14 cellular contexts compared by ENCODE assay signal in the genomic region with DNA sequence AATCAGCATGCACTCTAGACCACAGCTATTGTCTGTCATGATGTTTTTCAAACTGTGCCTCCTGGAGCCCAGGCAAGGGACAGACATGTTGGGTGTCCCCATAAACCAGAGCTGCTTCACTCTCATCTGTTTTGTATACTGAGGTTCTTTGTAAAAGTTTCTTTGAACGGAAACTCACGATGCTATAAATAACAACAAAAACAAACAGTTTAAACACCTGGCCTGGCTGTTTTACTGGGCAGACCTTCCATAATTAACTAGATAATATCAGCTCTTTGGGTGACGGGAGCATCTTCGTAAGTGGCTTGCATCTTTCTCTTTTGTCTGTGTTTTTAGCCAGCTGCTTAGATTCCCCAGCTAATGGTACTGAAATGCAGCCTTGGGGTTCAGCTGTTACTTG.
DNase-seq lines count a peak whose midpoint lies in the region; ATAC-seq and TF ChIP-seq lines count a peak whose summit lies in the region.
"Had no signal": no experiment of that assay in that cellular context is flagged by ENCODE, and none has a peak within 500 bp of the region (broad histone marks: within the 10 kb centered on the region; RNA-seq: fewer than 3 reads in every experiment).

No MANE protein-coding gene starts in this region.

- DNase-seq in Peyer's patch: no peak
- DNase-seq in activated T-cell treated with anti-CD3 and anti-CD28 coated beads, Interleukin-2, amount 50 U/mL, for 4 hours: no peak
- DNase-seq in endodermal cell: no peak
- no peak for DNase-seq in HUDEP-2 (lab: John Stamatoyannopoulos, UW; ENCODE audit: unreplicated experiment in 76 of 76)
- DNase-seq: activated CD4-positive, alpha-beta T cell treated with anti-CD3 and anti-CD28 coated beads, Interleukin-2, amount 50 U/mL, for 4 hours; activated naive CD8-positive, alpha-beta T cell treated with anti-CD3 and anti-CD28 coated beads, Interleukin-2, amount 50 U/mL, for 24 hours; heart right ventricle; NCI-H345 had no signal

- H3K4me1 Mint-ChIP-seq in activated T-cell treated with anti-CD3 and anti-CD28 coated beads, Interleukin-2, amount 50 U/mL, for 4 hours (ENCODE audit: low read depth): peaks cover 17% of the 10 kb centered on the region
- no peaks in the 10 kb centered on the region for H3K4me1 Mint-ChIP-seq in endodermal cell

- TF ChIP-seq CTCF in SU-DHL-6 (IDR thresholded peaks at IDR 0.05; ENCODE audit: insufficient read depth, low read length, poor library complexity, severe bottlenecking) (no peak), Peyer's patch (IDR thresholded peaks at IDR 0.05) (no peak), endodermal cell (conservative IDR thresholded peaks at IDR 0.05) (no peak)

- H3K9ac ChIP-seq in SU-DHL-6 (ENCODE audit: low read length): no peak overlapping the region
- no peak overlapping the region for H3K9ac ChIP-seq in endodermal cell (ENCODE audit: extremely low read depth, low read length, poor library complexity, severe bottlenecking)

- no peaks in the 10 kb centered on the region for H3K9me2 ChIP-seq in SU-DHL-6 (replicated peaks; ENCODE audit: insufficient read depth, low read length)

- H3K79me2 ChIP-seq in SU-DHL-6 (ENCODE audit: insufficient read depth, low read length): no peaks in the 10 kb centered on the region

- H3K4me3 Mint-ChIP-seq in activated T-cell treated with anti-CD3 and anti-CD28 coated beads, Interleukin-2, amount 50 U/mL, for 4 hours: no peak overlapping the region
- no peak overlapping the region for H3K4me3 Mint-ChIP-seq in endodermal cell
- H3K4me3 Mint-ChIP-seq: activated naive CD8-positive, alpha-beta T cell treated with anti-CD3 and anti-CD28 coated beads, Interleukin-2, amount 50 U/mL, for 24 hours had no signal

- no peaks in the 10 kb centered on the region for H3K27me3 ChIP-seq in SU-DHL-6 (ENCODE audit: low read length)
- no peaks in the 10 kb centered on the region for H3K27me3 ChIP-seq in Peyer's patch
- no peaks in the 10 kb centered on the region for H3K27me3 ChIP-seq in endodermal cell (ENCODE audit: control insufficient read depth, insufficient read depth, low read length, poor library complexity, severe bottlenecking)
- H3K27me3 ChIP-seq: heart right ventricle had no signal

- 87 to 94% methylated on average over 3 to 4 of the region's 4 CpGs for WGBS in endodermal cell (ENCODE audit: insufficient coverage in 1 of 2, insufficient read length in 1 of 2), 2 experiments

- ATAC-seq in GM18870 (IDR thresholded peaks at IDR 0.05; ENCODE audit: unreplicated experiment): peak; percentile 53
- peak; percentile 56 for ATAC-seq in GM21576 (IDR thresholded peaks at IDR 0.05; ENCODE audit: unreplicated experiment)
- ATAC-seq in HG03196 (IDR thresholded peaks at IDR 0.05; ENCODE audit: unreplicated experiment): peak; percentile 44
- ATAC-seq in activated T-cell treated with anti-CD3 and anti-CD28 coated beads, Interleukin-2, amount 50 U/mL, for 4 hours: no peak
- ATAC-seq: activated naive CD8-positive, alpha-beta T cell treated with anti-CD3 and anti-CD28 coated beads, Interleukin-2, amount 50 U/mL, for 24 hours; heart right ventricle had no signal

- no peaks in the 10 kb centered on the region for H3K9me3 Mint-ChIP-seq in activated T-cell treated with anti-CD3 and anti-CD28 coated beads, Interleukin-2, amount 50 U/mL, for 4 hours
- H3K9me3 Mint-ChIP-seq in endodermal cell: no peaks in the 10 kb centered on the region
- H3K9me3 Mint-ChIP-seq: activated naive CD8-positive, alpha-beta T cell treated with anti-CD3 and anti-CD28 coated beads, Interleukin-2, amount 50 U/mL, for 24 hours had no signal

- H4K20me1 ChIP-seq in SU-DHL-6 (ENCODE audit: low read depth, low read length): no peaks in the 10 kb centered on the region

- H2AFZ ChIP-seq in SU-DHL-6 (ENCODE audit: low read depth, low read length, severe bottlenecking): no peak overlapping the region

- no peak overlapping the region for H3K4me3 ChIP-seq in SU-DHL-6 (ENCODE audit: insufficient read depth, low read length, poor library complexity, severe bottlenecking)
- no peak overlapping the region for H3K4me3 ChIP-seq in Peyer's patch
- H3K4me3 ChIP-seq in endodermal cell (ENCODE audit: low read length): no peak overlapping the region
- H3K4me3 ChIP-seq: heart right ventricle, lung, SK-N-MC had no signal

- no peaks in the 10 kb centered on the region for H3K27me3 Mint-ChIP-seq in activated T-cell treated with anti-CD3 and anti-CD28 coated beads, Interleukin-2, amount 50 U/mL, for 4 hours (ENCODE audit: low read depth)
- H3K27me3 Mint-ChIP-seq in endodermal cell (ENCODE audit: insufficient read depth): no peaks in the 10 kb centered on the region
- H3K27me3 Mint-ChIP-seq: activated naive CD8-positive, alpha-beta T cell treated with anti-CD3 and anti-CD28 coated beads, Interleukin-2, amount 50 U/mL, for 24 hours had no signal

- no peaks in the 10 kb centered on the region for H3K36me3 Mint-ChIP-seq in activated T-cell treated with anti-CD3 and anti-CD28 coated beads, Interleukin-2, amount 50 U/mL, for 4 hours (ENCODE audit: insufficient read depth)
- H3K36me3 Mint-ChIP-seq in endodermal cell (ENCODE audit: low read depth): no peaks in the 10 kb centered on the region

- TF ChIP-seq POLR2A in Peyer's patch (IDR thresholded peaks at IDR 0.05): no peak

- peak overlapping the region; percentile 15 for H3K4me2 ChIP-seq in SU-DHL-6 (ENCODE audit: low read depth, low read length, poor library complexity, severe bottlenecking)

- no peaks in the 10 kb centered on the region for H3K36me3 ChIP-seq in SU-DHL-6 (ENCODE audit: low read length)
- H3K36me3 ChIP-seq in Peyer's patch: no peaks in the 10 kb centered on the region
- no peaks in the 10 kb centered on the region for H3K36me3 ChIP-seq in endodermal cell (ENCODE audit: control insufficient read depth, insufficient read depth, low read length)
- H3K36me3 ChIP-seq: heart right ventricle had no signal

- H3K27ac ChIP-seq in SU-DHL-6 (ENCODE audit: low read depth, low read length) (no peak overlapping the region; the same call in 1 of the 2 replicates), Peyer's patch (peak overlapping the region in 1 of 4 donors; percentile 50), endodermal cell (ENCODE audit: low read depth, low read length) (no peak overlapping the region)
- H3K27ac ChIP-seq: heart right ventricle, SK-N-MC had no signal

- H3K27ac Mint-ChIP-seq in endodermal cell: no peak overlapping the region
- H3K27ac Mint-ChIP-seq: activated naive CD8-positive, alpha-beta T cell treated with anti-CD3 and anti-CD28 coated beads, Interleukin-2, amount 50 U/mL, for 24 hours had no signal

- H3K4me1 ChIP-seq in Peyer's patch (peaks cover 0 to 8% (median 0%) of the 10 kb centered on the region in 4 donors), endodermal cell (ENCODE audit: control insufficient read depth, insufficient read depth, low read length) (no peaks in the 10 kb centered on the region)

- H3K9me3 ChIP-seq in SU-DHL-6 (ENCODE audit: insufficient read depth, low read length) (no peaks in the 10 kb centered on the region), Peyer's patch (no peaks in the 10 kb centered on the region), endodermal cell (ENCODE audit: control insufficient read depth, low read length) (peaks cover 4% of the 10 kb centered on the region)

- H3F3A ChIP-seq in SU-DHL-6 (ENCODE audit: insufficient read depth): no peaks in the 10 kb centered on the region

Comparison
In these comparisons a context has a peak if more than half of its experiments do, and no peak if none do; other contexts are left out.
1. ATAC-seq: peak in GM18870 (single experiment), GM21576 (single experiment) and HG03196 (single experiment); none in activated T-cell treated with anti-CD3 and anti-CD28 coated beads, Interleukin-2, amount 50 U/mL, for 4 hours (0 of 2).